In genomic region chr3:12401208-12401607, GRCh38 we compare ENCODE assay signal across 26 cellular contexts.
DNase-seq lines count a peak whose midpoint lies in the region; ATAC-seq and TF ChIP-seq lines count a peak whose summit lies in the region.
"Had no signal": no experiment of that assay in that cellular context is flagged by ENCODE, and none has a peak within 500 bp of the region (broad histone marks: within the 10 kb centered on the region; RNA-seq: fewer than 3 reads in every experiment).

No MANE protein-coding gene starts in this region.

- no peak overlapping the region for H3K27ac Mint-ChIP-seq in activated CD4-positive, alpha-beta T cell treated with anti-CD3 and anti-CD28 coated beads for 36 hours
- no peak overlapping the region for H3K27ac Mint-ChIP-seq in activated CD4-positive, alpha-beta T cell treated with anti-CD3 and anti-CD28 coated beads, Interleukin-2, amount 10 ng/mL, durations not matched to agents 24 days and 14 days
- H3K27ac Mint-ChIP-seq in chondrocyte (ENCODE audit: unreplicated experiment), result peak overlapping the region; percentile 1
- peak overlapping the region; percentile 39 for H3K27ac Mint-ChIP-seq in stimulated activated naive CD8-positive, alpha-beta T cell treated with anti-CD3 and anti-CD28 coated beads, Interleukin-15, Interleukin-2, amounts not matched to agents 100 ng/mL and 50 ng/mL, for 24 hours
- H3K27ac Mint-ChIP-seq: mesothelial cell of epicardium; naive thymus-derived CD8-positive, alpha-beta T cell had no signal

- no peaks in the 10 kb centered on the region for H3K36me3 Mint-ChIP-seq in activated CD4-positive, alpha-beta T cell treated with anti-CD3 and anti-CD28 coated beads for 36 hours (ENCODE audit: low read depth)
- no peaks in the 10 kb centered on the region for H3K36me3 Mint-ChIP-seq in activated CD4-positive, alpha-beta T cell treated with anti-CD3 and anti-CD28 coated beads, Interleukin-2, amount 10 ng/mL, durations not matched to agents 24 days and 14 days (ENCODE audit: low read depth)
- peaks cover 3% of the 10 kb centered on the region for H3K36me3 Mint-ChIP-seq in chondrocyte (ENCODE audit: low read depth)
- H3K36me3 Mint-ChIP-seq in stimulated activated naive CD8-positive, alpha-beta T cell treated with anti-CD3 and anti-CD28 coated beads, Interleukin-15, Interleukin-2, amounts not matched to agents 100 ng/mL and 50 ng/mL, for 24 hours (ENCODE audit: low read depth), result no peaks in the 10 kb centered on the region
- H3K36me3 Mint-ChIP-seq: brain; naive thymus-derived CD8-positive, alpha-beta T cell had no signal

- H3K4me1 Mint-ChIP-seq in activated CD4-positive, alpha-beta T cell treated with anti-CD3 and anti-CD28 coated beads for 36 hours, result peaks cover 12% of the 10 kb centered on the region
- H3K4me1 Mint-ChIP-seq in activated CD4-positive, alpha-beta T cell treated with anti-CD3 and anti-CD28 coated beads, Interleukin-2, amount 10 ng/mL, durations not matched to agents 24 days and 14 days, result peaks cover 5% of the 10 kb centered on the region
- H3K4me1 Mint-ChIP-seq in chondrocyte (ENCODE audit: low read depth), result peaks cover 29% of the 10 kb centered on the region
- peaks cover 16% of the 10 kb centered on the region for H3K4me1 Mint-ChIP-seq in stimulated activated naive CD8-positive, alpha-beta T cell treated with anti-CD3 and anti-CD28 coated beads, Interleukin-15, Interleukin-2, amounts not matched to agents 100 ng/mL and 50 ng/mL, for 24 hours (ENCODE audit: low read depth)
- H3K4me1 Mint-ChIP-seq: brain had no signal

- no peak overlapping the region for H3K4me3 Mint-ChIP-seq in activated CD4-positive, alpha-beta T cell treated with anti-CD3 and anti-CD28 coated beads for 36 hours
- H3K4me3 Mint-ChIP-seq in activated CD4-positive, alpha-beta T cell treated with anti-CD3 and anti-CD28 coated beads, Interleukin-2, amount 10 ng/mL, durations not matched to agents 24 days and 14 days, result no peak overlapping the region
- no peak overlapping the region for H3K4me3 Mint-ChIP-seq in chondrocyte (ENCODE audit: unreplicated experiment)
- H3K4me3 Mint-ChIP-seq in stimulated activated naive CD8-positive, alpha-beta T cell treated with anti-CD3 and anti-CD28 coated beads, Interleukin-15, Interleukin-2, amounts not matched to agents 100 ng/mL and 50 ng/mL, for 24 hours, result peak overlapping the region; percentile 4
- H3K4me3 Mint-ChIP-seq: brain; mesothelial cell of epicardium; naive thymus-derived CD8-positive, alpha-beta T cell had no signal

- no peak for TF ChIP-seq POLR2A in NB4 (IDR thresholded peaks at IDR 0.05; ENCODE audit: extremely low read depth, insufficient read length)

- POLR2A ChIA-PET in activated CD4-positive, alpha-beta T cell treated with anti-CD3 and anti-CD28 coated beads for 36 hours (lab: Charles Lee), result no interaction called here

- TF ChIP-seq CTCF in NB4 (IDR thresholded peaks at IDR 0.05; ENCODE audit: low read depth, low read length), result no peak
- TF ChIP-seq CTCF in chondrocyte (IDR thresholded peaks at IDR 0.05), result no peak

- intact Hi-C loops in activated CD4-positive, alpha-beta T cell treated with anti-CD3 and anti-CD28 coated beads for 36 hours (cut with DNase I, micrococcal nuclease), result no loop called here
- intact Hi-C loops in activated CD4-positive, alpha-beta T cell treated with anti-CD3 and anti-CD28 coated beads, Interleukin-2, amount 10 ng/mL, durations not matched to agents 24 days and 14 days (cut with micrococcal nuclease), result no loop called here
- intact Hi-C loops in head of caudate nucleus (cut with DNase I), result no loop called here

- H3K4me3 ChIP-seq in NB4 (ENCODE audit: low read depth, low read length), result no peak overlapping the region
- H3K4me3 ChIP-seq: tibial artery had no signal

- peaks cover 22% of the 10 kb centered on the region for H3K27me3 Mint-ChIP-seq in activated CD4-positive, alpha-beta T cell treated with anti-CD3 and anti-CD28 coated beads for 36 hours
- H3K27me3 Mint-ChIP-seq in activated CD4-positive, alpha-beta T cell treated with anti-CD3 and anti-CD28 coated beads, Interleukin-2, amount 10 ng/mL, durations not matched to agents 24 days and 14 days, result peaks cover 11% of the 10 kb centered on the region
- H3K27me3 Mint-ChIP-seq in chondrocyte (ENCODE audit: low read depth), result no peaks in the 10 kb centered on the region
- H3K27me3 Mint-ChIP-seq in stimulated activated naive CD8-positive, alpha-beta T cell treated with anti-CD3 and anti-CD28 coated beads, Interleukin-15, Interleukin-2, amounts not matched to agents 100 ng/mL and 50 ng/mL, for 24 hours, result peaks cover 31% of the 10 kb centered on the region

- CTCF ChIA-PET in activated CD4-positive, alpha-beta T cell treated with anti-CD3 and anti-CD28 coated beads for 36 hours (lab: Charles Lee), result interaction anchor here (0.6 to 2.2 kb wide), 4 partner anchors 48 to 1248 kb away, joined by 3 to 8 read pairs (median 4); no protein-coding TSS in a partner anchor

- ATAC-seq in activated CD4-positive, alpha-beta T cell treated with anti-CD3 and anti-CD28 coated beads for 36 hours, result peak; percentile 44
- no peak for ATAC-seq in GM18517 (IDR thresholded peaks at IDR 0.05; ENCODE audit: unreplicated experiment)
- ATAC-seq: esophagus mucosa; naive thymus-derived CD8-positive, alpha-beta T cell; Right ventricle myocardium inferior had no signal

- no peaks in the 10 kb centered on the region for H3K9me3 Mint-ChIP-seq in activated CD4-positive, alpha-beta T cell treated with anti-CD3 and anti-CD28 coated beads for 36 hours (ENCODE audit: low read depth)
- no peaks in the 10 kb centered on the region for H3K9me3 Mint-ChIP-seq in activated CD4-positive, alpha-beta T cell treated with anti-CD3 and anti-CD28 coated beads, Interleukin-2, amount 10 ng/mL, durations not matched to agents 24 days and 14 days
- peaks cover 11% of the 10 kb centered on the region for H3K9me3 Mint-ChIP-seq in chondrocyte (ENCODE audit: low read depth)
- H3K9me3 Mint-ChIP-seq in stimulated activated naive CD8-positive, alpha-beta T cell treated with anti-CD3 and anti-CD28 coated beads, Interleukin-15, Interleukin-2, amounts not matched to agents 100 ng/mL and 50 ng/mL, for 24 hours, result no peaks in the 10 kb centered on the region
- H3K9me3 Mint-ChIP-seq: brain; naive thymus-derived CD8-positive, alpha-beta T cell had no signal

- no peak for DNase-seq in activated CD4-positive, alpha-beta T cell treated with anti-CD3 and anti-CD28 coated beads for 36 hours
- DNase-seq in activated CD4-positive, alpha-beta T cell treated with anti-CD3 and anti-CD28 coated beads, Interleukin-2, amount 10 ng/mL, durations not matched to agents 24 days and 14 days, result no peak
- peak; percentile 10 for DNase-seq in NB4 (ENCODE audit: low read depth)
- no peak for DNase-seq in chondrocyte (ENCODE audit: low spot score)
- no peak for DNase-seq in head of caudate nucleus
- DNase-seq in anterior cingulate cortex (lab: John Stamatoyannopoulos, UW), result no peak
- DNase-seq: activated CD4-positive, alpha-beta T cell treated with anti-CD3 and anti-CD28 coated beads, Interleukin-2, amount 50 U/mL, for 48 hours; activated CD8-positive, alpha-beta memory T cell treated with anti-CD3 and anti-CD28 coated beads, Interleukin-2, amount 50 U/mL, for 4 hours; activated effector memory CD4-positive, alpha-beta T cell treated with Interleukin-2 at 50 U/mL for 16 hours; Caco-2; DMS79 treated with DMSO at 0.1 percent for 48 hours; effector memory CD4-positive, alpha-beta T cell; KBM-7; naive thymus-derived CD8-positive, alpha-beta T cell; NCI-H1694 treated with DMSO at 0.1 percent for 48 hours; NCI-H2171 treated with DMSO at 0.1 percent for 48 hours; NCI-H69; stimulated activated naive CD4-positive, alpha-beta T cell; T1000; tibial artery had no signal

Comparison
In these comparisons a context has a peak if more than half of its experiments do, and no peak if none do; other contexts are left out.
1. H3K27ac Mint-ChIP-seq: peak in chondrocyte (single experiment) and stimulated activated naive CD8-positive, alpha-beta T cell treated with anti-CD3 and anti-CD28 coated beads, Interleukin-15, Interleukin-2, amounts not matched to agents 100 ng/mL and 50 ng/mL, for 24 hours (single experiment); none in activated CD4-positive, alpha-beta T cell treated with anti-CD3 and anti-CD28 coated beads for 36 hours (single experiment) and activated CD4-positive, alpha-beta T cell treated with anti-CD3 and anti-CD28 coated beads, Interleukin-2, amount 10 ng/mL, durations not matched to agents 24 days and 14 days (single experiment).